Comparison of ENCODE assay signal across 22 cellular contexts in the genomic region with DNA sequence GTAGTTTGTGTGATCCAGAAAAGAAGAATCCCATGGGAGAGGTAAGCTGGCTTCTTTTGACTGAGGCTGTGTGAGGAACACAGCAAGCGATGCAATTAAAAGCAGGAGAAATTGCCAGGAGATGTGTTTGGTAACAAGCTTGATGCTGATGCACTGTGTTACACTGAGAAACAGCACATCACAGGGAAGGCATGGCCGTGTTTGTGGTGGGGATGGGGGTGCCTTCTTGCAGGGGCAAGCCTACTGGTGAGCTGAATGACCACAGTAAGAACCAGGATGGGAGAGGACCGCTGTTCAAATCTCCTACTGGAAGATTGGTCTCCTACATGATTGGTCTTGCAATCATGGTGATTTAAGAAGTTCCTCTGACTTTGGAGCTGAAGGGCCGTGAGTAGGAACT.
DNase-seq lines count a peak whose midpoint lies in the region; ATAC-seq and TF ChIP-seq lines count a peak whose summit lies in the region.
"Had no signal": no experiment of that assay in that cellular context is flagged by ENCODE, and none has a peak within 500 bp of the region (broad histone marks: within the 10 kb centered on the region; RNA-seq: fewer than 3 reads in every experiment).

No MANE protein-coding gene starts in this region.

- no peak for TF ChIP-seq CTCF in type B pancreatic cell (conservative IDR thresholded peaks at IDR 0.05)

- H3K9me3 Mint-ChIP-seq in type B pancreatic cell: no peaks in the 10 kb centered on the region
- H3K9me3 Mint-ChIP-seq: CD4-positive, alpha-beta T cell had no signal

- peaks cover 10% of the 10 kb centered on the region for H3K27me3 Mint-ChIP-seq in type B pancreatic cell
- H3K27me3 Mint-ChIP-seq: CD4-positive, alpha-beta T cell had no signal

- no peak for ATAC-seq in left lobe of liver
- ATAC-seq: A549, GM12878 had no signal

- H3K4me3 Mint-ChIP-seq in type B pancreatic cell: no peak overlapping the region
- H3K4me3 Mint-ChIP-seq: CD14-positive monocyte; CD4-positive, alpha-beta T cell; CD8-positive, alpha-beta memory T cell; HFFc6 had no signal

- no peak overlapping the region for H3K27ac Mint-ChIP-seq in type B pancreatic cell
- H3K27ac Mint-ChIP-seq: CD14-positive monocyte; CD4-positive, alpha-beta T cell; CD8-positive, alpha-beta memory T cell; HFFc6 had no signal

- H3K4me1 Mint-ChIP-seq in type B pancreatic cell (ENCODE audit: unreplicated experiment): peaks cover 2% of the 10 kb centered on the region
- H3K4me1 Mint-ChIP-seq: CD14-positive monocyte; CD8-positive, alpha-beta memory T cell had no signal

- H3K36me3 Mint-ChIP-seq in type B pancreatic cell: no peaks in the 10 kb centered on the region
- H3K36me3 Mint-ChIP-seq: CD14-positive monocyte; CD8-positive, alpha-beta memory T cell had no signal

- peak; percentile 14 for DNase-seq in activated effector memory CD4-positive, alpha-beta T cell treated with anti-CD3 and anti-CD28 coated beads, Interleukin-2, amount 50 U/mL, for 16 hours
- DNase-seq in activated effector memory CD4-positive, alpha-beta T cell treated with Interleukin-2 at 50 U/mL for 16 hours: no peak
- DNase-seq in left lobe of liver (ENCODE audit: low spot score) (peak; percentile 10), type B pancreatic cell (ENCODE audit: extremely low spot score, unreplicated experiment) (peak; percentile 29), MV-4-11 (lab: John Stamatoyannopoulos, UW) (no peak), T-helper 9 cell (no peak), GM19238 (ENCODE audit: insufficient read length, low spot score) (no peak)
- DNase-seq: 8988T; ACHN; AML-193; BE2C; CD4-positive, alpha-beta T cell; CD8-positive, alpha-beta memory T cell; DMS 273 treated with DMSO at 0.1 percent for 48 hours; DMS79; EL; GDM1; GOT3; HFFc6 had no signal

Comparison
In these comparisons a context has a peak if more than half of its experiments do, and no peak if none do; other contexts are left out.
1. DNase-seq: peak in activated effector memory CD4-positive, alpha-beta T cell treated with anti-CD3 and anti-CD28 coated beads, Interleukin-2, amount 50 U/mL, for 16 hours (single experiment), left lobe of liver (single experiment) and type B pancreatic cell (single experiment); none in activated effector memory CD4-positive, alpha-beta T cell treated with Interleukin-2 at 50 U/mL for 16 hours (single experiment), MV-4-11 (single experiment), T-helper 9 cell (single experiment) and GM19238 (single experiment).